In the genomic region with DNA sequence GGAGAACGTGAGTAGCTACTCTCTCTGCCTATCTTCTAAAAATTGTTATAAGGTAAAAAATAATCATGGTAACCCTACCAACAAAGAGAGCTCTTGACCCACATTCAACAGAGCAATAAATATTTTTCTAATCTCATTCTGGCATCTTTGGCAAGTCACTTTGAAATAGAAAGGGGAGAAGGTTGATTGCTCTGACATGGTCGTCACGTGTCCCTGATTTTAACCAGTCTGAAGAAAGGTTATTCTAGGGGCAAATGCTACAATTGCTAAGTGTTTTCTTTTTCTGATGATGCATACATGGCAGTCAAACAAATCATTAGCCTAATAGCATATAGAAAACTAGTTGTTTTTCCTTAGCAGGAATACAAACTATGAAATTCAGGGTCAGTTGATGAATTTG, we compare ENCODE assay signal across 14 cellular contexts.
"Had no signal": no experiment of that assay in that cellular context is flagged by ENCODE, and none has a peak within 500 bp of the region (broad histone marks: within the 10 kb centered on the region; RNA-seq: fewer than 3 reads in every experiment).

No MANE protein-coding gene starts in this region.

- DNase-seq: activated CD4-positive, alpha-beta T cell treated with anti-CD3 and anti-CD28 coated beads for 1 hour; activated naive CD8-positive, alpha-beta T cell treated with anti-CD3 and anti-CD28 coated beads for 36 hours; cerebellar nuclear complex; effector CD8-positive, alpha-beta T cell; esophagus squamous epithelium; heart right ventricle; immature natural killer cell; retina; stimulated activated naive CD8-positive, alpha-beta T cell treated with anti-CD3 and anti-CD28 coated beads, Interleukin-15, Interleukin-2, amounts not matched to agents 100 U/mL and 50 U/mL, for 24 hours; substantia nigra; tibial artery; uterus; WERI-Rb-1 had no signal

- H3K27me3 ChIP-seq: esophagus squamous epithelium, heart right ventricle, tibial artery, uterus had no signal

- H3K36me3 Mint-ChIP-seq: activated naive CD8-positive, alpha-beta T cell treated with anti-CD3 and anti-CD28 coated beads for 36 hours; immature natural killer cell; natural killer cell treated with Interleukin-12 subunit alpha and Interleukin-12 subunit beta and Interleukin-15 and Interleukin-18, amount 100 ng/mL, for 72 hours had no signal

- H3K9me3 ChIP-seq: esophagus squamous epithelium, heart right ventricle, tibial artery, uterus had no signal

- H3K4me1 Mint-ChIP-seq: immature natural killer cell had no signal

- H3K4me3 ChIP-seq: esophagus squamous epithelium, heart right ventricle, tibial artery, uterus had no signal

- H3K9me3 Mint-ChIP-seq: activated naive CD8-positive, alpha-beta T cell treated with anti-CD3 and anti-CD28 coated beads for 36 hours; immature natural killer cell; natural killer cell treated with Interleukin-12 subunit alpha and Interleukin-12 subunit beta and Interleukin-15 and Interleukin-18, amount 100 ng/mL, for 72 hours had no signal

- ATAC-seq: heart right ventricle; natural killer cell treated with Interleukin-12 subunit alpha and Interleukin-12 subunit beta and Interleukin-15 and Interleukin-18, amount 100 ng/mL, for 72 hours; stimulated activated naive CD8-positive, alpha-beta T cell treated with anti-CD3 and anti-CD28 coated beads, Interleukin-15, Interleukin-2, amounts not matched to agents 100 U/mL and 50 U/mL, for 24 hours had no signal

- H3K27ac ChIP-seq: heart right ventricle, tibial artery, uterus, WERI-Rb-1 had no signal

- H3K4me1 ChIP-seq: uterus had no signal

- H3K36me3 ChIP-seq: esophagus squamous epithelium, heart right ventricle, tibial artery, uterus, WERI-Rb-1 had no signal

- H3K4me3 Mint-ChIP-seq: activated naive CD8-positive, alpha-beta T cell treated with anti-CD3 and anti-CD28 coated beads for 36 hours; immature natural killer cell; natural killer cell treated with Interleukin-12 subunit alpha and Interleukin-12 subunit beta and Interleukin-15 and Interleukin-18, amount 100 ng/mL, for 72 hours had no signal

- H3K27ac Mint-ChIP-seq: activated naive CD8-positive, alpha-beta T cell treated with anti-CD3 and anti-CD28 coated beads for 36 hours; immature natural killer cell; natural killer cell treated with Interleukin-12 subunit alpha and Interleukin-12 subunit beta and Interleukin-15 and Interleukin-18, amount 100 ng/mL, for 72 hours had no signal
